22 cellular contexts compared by ENCODE assay signal in the genomic region with DNA sequence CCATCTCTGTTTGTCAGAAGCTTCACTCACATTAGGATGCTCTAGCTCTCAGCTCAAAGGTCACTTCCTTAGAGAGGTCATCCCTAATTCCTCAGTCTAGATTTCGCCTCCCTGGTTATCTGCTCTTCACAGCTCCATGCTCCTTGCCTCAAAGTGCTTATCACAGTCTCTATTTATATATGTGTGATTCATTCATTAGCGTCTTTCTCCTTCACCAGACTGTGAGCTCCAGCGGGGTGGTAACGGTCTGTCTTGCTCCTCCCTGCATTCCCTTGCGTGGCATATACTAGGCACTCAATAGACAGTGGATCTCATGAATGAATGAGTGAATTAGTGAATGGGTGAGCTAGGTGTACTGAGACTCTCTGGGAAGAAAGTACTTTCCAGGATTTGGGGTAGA. TPM values are rescaled to one million over a fixed set of nuclear protein-coding genes. Genes with fewer than 3 reads are reported as not detected.
DNase-seq lines count a peak whose midpoint lies in the region; ATAC-seq and TF ChIP-seq lines count a peak whose summit lies in the region.
"Had no signal": no experiment of that assay in that cellular context is flagged by ENCODE, and none has a peak within 500 bp of the region (broad histone marks: within the 10 kb centered on the region; RNA-seq: fewer than 3 reads in every experiment).

No MANE protein-coding gene starts in this region.

- H2AFZ ChIP-seq in IMR-90 (replicated peaks; ENCODE audit: low read length, poor library complexity): peak overlapping the region; percentile 17
- no peak overlapping the region for H2AFZ ChIP-seq in neuronal stem cell (ENCODE audit: low read length)
- H2AFZ ChIP-seq: GM23338 had no signal

- H4K8ac ChIP-seq in IMR-90 (ENCODE audit: low read depth in 2 of 2, low read length in 2 of 2) (no peak overlapping the region), neuronal stem cell (ENCODE audit: low read depth, low read length) (no peak overlapping the region)

- H2AK9ac ChIP-seq in IMR-90 (replicated peaks; ENCODE audit: low read depth, low read length, poor library complexity): no peak overlapping the region

- CTCF ChIA-PET in IMR-90 (lab: Yijun Ruan, JAX): no interaction called here

- H4K20me1 ChIP-seq in IMR-90 (ENCODE audit: insufficient read depth, low read length): no peaks in the 10 kb centered on the region

- WGBS in IMR-90 (ENCODE audit: extremely low coverage in 2 of 2, insufficient read length in 1 of 2), 2 experiments: 50% methylated on average over 2 of the region's 5 CpGs; no CpG with 5 or more reads in 1 of the 2 experiments
- WGBS in endodermal cell (ENCODE audit: insufficient coverage in 1 of 2, insufficient read length in 1 of 2), 2 experiments: 49% methylated on average over 5 of the region's 5 CpGs; no CpG with 5 or more reads in 1 of the 2 experiments
- WGBS in neuronal stem cell (ENCODE audit: extremely low coverage in 2 of 2, insufficient read length in 2 of 2, insufficient replicate concordance in 1 of 2), 2 donors: no CpG with 5 or more reads among the region's 5 CpGs

- in situ Hi-C loops in IMR-90 (cut with MboI; ENCODE audit: low sequenced_read_pairs): no loop called here

- H3K27me3 ChIP-seq in IMR-90 (ENCODE audit: control insufficient read depth, insufficient read depth, low read length): peaks cover 71% of the 10 kb centered on the region
- H3K27me3 ChIP-seq in endodermal cell (ENCODE audit: control insufficient read depth, insufficient read depth, low read length, poor library complexity, severe bottlenecking): peaks cover 3% of the 10 kb centered on the region
- peaks cover 0 to 52% (median 0%) of the 10 kb centered on the region in 3 experiments for H3K27me3 ChIP-seq in neuronal stem cell (ENCODE audit: control insufficient read depth in 3 of 3, insufficient read depth in 3 of 3, low read depth in 1 of 3, low read length in 3 of 3)
- no peaks in the 10 kb centered on the region for H3K27me3 ChIP-seq in colonic mucosa
- no peaks in the 10 kb centered on the region for H3K27me3 ChIP-seq in WERI-Rb-1 (ENCODE audit: insufficient read depth, low read depth, severe bottlenecking)

- no peak for DNase-seq in IMR-90
- DNase-seq in endodermal cell: no peak
- no peak for DNase-seq in neuronal stem cell (ENCODE audit: low spot score)
- no peak for DNase-seq in central memory CD4-positive, alpha-beta T cell
- DNase-seq in colonic mucosa: no peak
- DNase-seq in WERI-Rb-1: no peak
- DNase-seq: C1 segment of cervical spinal cord; Calu3; CD4-positive, alpha-beta memory T cell; COR-L47; DMS53; DMS79 treated with DMSO at 0.1 percent for 48 hours; GF-D8; H9 had no signal

- no peak for ATAC-seq in IMR-90 (ENCODE audit: low read depth)
- ATAC-seq: GM23338, HCT116 had no signal

- no peak overlapping the region for H3K56ac ChIP-seq in IMR-90 (ENCODE audit: extremely low read depth, insufficient read depth, low read length)

- H3K4me3 ChIP-seq in IMR-90 (ENCODE audit: insufficient read depth, low read depth, low read length): no peak overlapping the region
- peak overlapping the region; percentile 11 for H3K4me3 ChIP-seq in endodermal cell (ENCODE audit: low read length)
- no peak overlapping the region for H3K4me3 ChIP-seq in neuronal stem cell (ENCODE audit: low read length in 2 of 2)
- H3K4me3 ChIP-seq in colonic mucosa: no peak overlapping the region
- no peak overlapping the region for H3K4me3 ChIP-seq in WERI-Rb-1 (ENCODE audit: low read depth, low read length)
- H3K4me3 ChIP-seq: GM23338 had no signal

- H3K36me3 ChIP-seq in IMR-90 (ENCODE audit: control insufficient read depth, insufficient read depth, low read length) (no peaks in the 10 kb centered on the region), endodermal cell (ENCODE audit: control insufficient read depth, insufficient read depth, low read length) (no peaks in the 10 kb centered on the region), neuronal stem cell (replicated peaks in 1 of 2; ENCODE audit: control insufficient read depth in 2 of 2, insufficient read depth in 2 of 2, low read length in 2 of 2) (no peaks in the 10 kb centered on the region), colonic mucosa (no peaks in the 10 kb centered on the region), WERI-Rb-1 (no peaks in the 10 kb centered on the region)

- no peak overlapping the region for H3K23ac ChIP-seq in IMR-90 (ENCODE audit: low read depth, low read length)
- no peak overlapping the region for H3K23ac ChIP-seq in neuronal stem cell (ENCODE audit: low read depth, low read length, poor library complexity)

- H2BK15ac ChIP-seq in IMR-90 (ENCODE audit: low read depth, low read length) (no peak overlapping the region), neuronal stem cell (ENCODE audit: low read length) (no peak overlapping the region)

- no peak overlapping the region for H3K4ac ChIP-seq in IMR-90 (ENCODE audit: low read depth, low read length)
- H3K4ac ChIP-seq in neuronal stem cell (ENCODE audit: low read length): no peak overlapping the region

- BruUV-seq in IMR-90 (replicated peaks; lab: Mats Ljungman, UMichigan): no TSS peak

- no peak overlapping the region for H3K4me3 Mint-ChIP-seq in endodermal cell
- H3K4me3 Mint-ChIP-seq: CD4-positive, alpha-beta memory T cell; GM23338; H9 had no signal

- H3K18ac ChIP-seq in IMR-90 (ENCODE audit: low read depth, low read length) (no peak overlapping the region), neuronal stem cell (ENCODE audit: low read length) (peak overlapping the region; percentile 41)

- H2BK120ac ChIP-seq in IMR-90 (ENCODE audit: low read depth, low read length) (no peak overlapping the region), neuronal stem cell (ENCODE audit: low read depth, low read length) (no peak overlapping the region)

- H4K91ac ChIP-seq in IMR-90 (ENCODE audit: insufficient read depth, low read depth, low read length): no peak overlapping the region
- no peak overlapping the region for H4K91ac ChIP-seq in neuronal stem cell (ENCODE audit: low read depth, low read length, poor library complexity)

- dilution Hi-C loops in IMR-90 (cut with HindIII; ENCODE audit: low sequenced_read_pairs, unreplicated experiment): no loop called here

- no peak overlapping the region for H3K27ac Mint-ChIP-seq in endodermal cell
- H3K27ac Mint-ChIP-seq: CD4-positive, alpha-beta memory T cell; GM23338; H9 had no signal

- TF ChIP-seq CTCF in IMR-90 (conservative IDR thresholded peaks at IDR 0.05; ENCODE audit: low read depth, low read length): no peak
- TF ChIP-seq CTCF in endodermal cell (conservative IDR thresholded peaks at IDR 0.05): no peak
- TF ChIP-seq CTCF in colonic mucosa (IDR thresholded peaks at IDR 0.05): no peak
- TF ChIP-seq CTCF in WERI-Rb-1 (IDR thresholded peaks at IDR 0.05; ENCODE audit: low read depth, low read length): no peak

- no peak overlapping the region for H3K14ac ChIP-seq in IMR-90 (replicated peaks; ENCODE audit: low read depth, low read length)
- no peak overlapping the region for H3K14ac ChIP-seq in neuronal stem cell (ENCODE audit: low read length)

- H3K27ac ChIP-seq in IMR-90 (ENCODE audit: insufficient read depth, low read length) (no peak overlapping the region), endodermal cell (ENCODE audit: low read depth, low read length) (no peak overlapping the region), neuronal stem cell (replicated peaks; ENCODE audit: low read length) (no peak overlapping the region), colonic mucosa (no peak overlapping the region), WERI-Rb-1 (no peak overlapping the region)

- peaks cover 18% of the 10 kb centered on the region for H3K27me3 Mint-ChIP-seq in endodermal cell (ENCODE audit: insufficient read depth)

- no peak for TF ChIP-seq RAD21 in IMR-90 (IDR thresholded peaks at IDR 0.05; ENCODE audit: low read length)

- intact Hi-C loops in IMR-90 (cut with micrococcal nuclease) (no loop called here), colonic mucosa (cut with DNase I) (no loop called here)

- H2BK5ac ChIP-seq in IMR-90 (ENCODE audit: low read depth, low read length, poor library complexity, severe bottlenecking) (no peak overlapping the region), neuronal stem cell (ENCODE audit: low read length) (no peak overlapping the region)

- no peaks in the 10 kb centered on the region for H3K9me3 Mint-ChIP-seq in endodermal cell
- H3K9me3 Mint-ChIP-seq: GM23338, H9 had no signal

- no peak for TF ChIP-seq POLR2A in IMR-90 (IDR thresholded peaks at IDR 0.05; ENCODE audit: low read depth, low read length)

- no peaks in the 10 kb centered on the region for H3K9me1 ChIP-seq in IMR-90 (ENCODE audit: insufficient read depth, low read length)

- no peaks in the 10 kb centered on the region for H3K4me1 ChIP-seq in IMR-90 (ENCODE audit: control insufficient read depth, insufficient read depth, low read length)
- H3K4me1 ChIP-seq in endodermal cell (ENCODE audit: control insufficient read depth, insufficient read depth, low read length): peaks cover 33% of the 10 kb centered on the region
- peaks cover 12 to 25% of the 10 kb centered on the region in 2 donors for H3K4me1 ChIP-seq in neuronal stem cell (ENCODE audit: control insufficient read depth in 2 of 2, insufficient read depth in 1 of 2, low read depth in 1 of 2, low read length in 2 of 2)
- H3K4me1 ChIP-seq in colonic mucosa: no peaks in the 10 kb centered on the region

- no peaks in the 10 kb centered on the region for H3K36me3 Mint-ChIP-seq in endodermal cell (ENCODE audit: low read depth)
- H3K36me3 Mint-ChIP-seq: CD4-positive, alpha-beta memory T cell had no signal

- H3K9me3 ChIP-seq in IMR-90 (ENCODE audit: control insufficient read depth, insufficient read depth, low read length) (peaks cover 2% of the 10 kb centered on the region; the same call in 1 of the 2 replicates), endodermal cell (ENCODE audit: control insufficient read depth, low read length) (no peaks in the 10 kb centered on the region), neuronal stem cell (replicated peaks in 1 of 2; ENCODE audit: control insufficient read depth in 2 of 2, insufficient read depth in 1 of 2, low read depth in 1 of 2, low read length in 2 of 2) (no peaks in the 10 kb centered on the region), colonic mucosa (no peaks in the 10 kb centered on the region), WERI-Rb-1 (ENCODE audit: severe bottlenecking) (peaks cover 2% of the 10 kb centered on the region)

- H3K4me1 Mint-ChIP-seq in endodermal cell: peaks cover 24% of the 10 kb centered on the region
- H3K4me1 Mint-ChIP-seq: CD4-positive, alpha-beta memory T cell had no signal

- H3K4me2 ChIP-seq in IMR-90 (ENCODE audit: low read depth, low read length): no peak overlapping the region
- no peak overlapping the region for H3K4me2 ChIP-seq in neuronal stem cell (ENCODE audit: insufficient read depth, low read length, poor library complexity, severe bottlenecking)
- H3K4me2 ChIP-seq: GM23338 had no signal

- POLR2A ChIA-PET in IMR-90 (lab: Charles Lee; ENCODE audit: unreplicated experiment): no interaction called here

- no peak overlapping the region for H3K9ac ChIP-seq in IMR-90 (ENCODE audit: low read depth, low read length)
- H3K9ac ChIP-seq in endodermal cell (ENCODE audit: extremely low read depth, low read length, poor library complexity, severe bottlenecking): no peak overlapping the region
- no peak overlapping the region for H3K9ac ChIP-seq in neuronal stem cell (ENCODE audit: low read depth, low read length, poor library complexity)
- no peak overlapping the region for H3K9ac ChIP-seq in colonic mucosa (ENCODE audit: low read depth in 2 of 2, low read length in 2 of 2)

- H2AK5ac ChIP-seq in IMR-90 (ENCODE audit: low read depth, low read length) (no peak overlapping the region), neuronal stem cell (ENCODE audit: low read depth, low read length) (peak overlapping the region; percentile 21)

- H2BK20ac ChIP-seq in IMR-90 (ENCODE audit: low read depth, low read length): no peak overlapping the region

- no peak overlapping the region for H4K5ac ChIP-seq in IMR-90 (ENCODE audit: low read depth, low read length)

- H3K79me1 ChIP-seq in IMR-90 (ENCODE audit: low read depth in 1 of 2, low read length in 2 of 2): no peaks in the 10 kb centered on the region
- no peaks in the 10 kb centered on the region for H3K79me1 ChIP-seq in neuronal stem cell (ENCODE audit: low read depth, low read length)

- no peak overlapping the region for H2BK12ac ChIP-seq in neuronal stem cell (ENCODE audit: low read length)

RNA-seq across cellular contexts. Expression of a gene that starts 6.9 kb away (rescaled TPM):
- total RNA-seq in IMR-90 (2012; rRNA removed): not detected in 2 replicates
- not detected in 2 replicates for polyA plus RNA-seq in IMR-90 (2012; rRNA removed)
- polyA plus RNA-seq in IMR-90 (2012; cell fraction: cytosol; rRNA removed): not detected in 2 replicates
- polyA plus RNA-seq in IMR-90 (2012; cell fraction: nucleus; rRNA removed; ENCODE audit: low replicate concordance): 0.02 TPM in 1 of 2 replicates, not detected in the other
- 1 to 10 TPM; 2.0 to 4.1 TPM for total RNA-seq in endodermal cell
- 0.57 TPM for polyA plus RNA-seq in endodermal cell (2013, experiment 1 of 2)
- polyA plus RNA-seq in endodermal cell (2013, experiment 2 of 2): 0.79 TPM
- 1.8 TPM for polyA plus RNA-seq in neuronal stem cell (2013, experiment 1 of 2)
- polyA plus RNA-seq in neuronal stem cell (2013, experiment 2 of 2): 1.7 TPM
- total RNA-seq in colonic mucosa: under 1 TPM in 1 of 2 donors, not detected in 1; 0.24 TPM
- total RNA-seq: A172; A673; Calu3; CD4-positive, alpha-beta memory T cell; Daoy; G401; H4 had no signal
- polyA plus RNA-seq: BJ; CD4-positive, alpha-beta memory T cell had no signal
